15 cellular contexts compared by ENCODE assay signal in the genomic region with DNA sequence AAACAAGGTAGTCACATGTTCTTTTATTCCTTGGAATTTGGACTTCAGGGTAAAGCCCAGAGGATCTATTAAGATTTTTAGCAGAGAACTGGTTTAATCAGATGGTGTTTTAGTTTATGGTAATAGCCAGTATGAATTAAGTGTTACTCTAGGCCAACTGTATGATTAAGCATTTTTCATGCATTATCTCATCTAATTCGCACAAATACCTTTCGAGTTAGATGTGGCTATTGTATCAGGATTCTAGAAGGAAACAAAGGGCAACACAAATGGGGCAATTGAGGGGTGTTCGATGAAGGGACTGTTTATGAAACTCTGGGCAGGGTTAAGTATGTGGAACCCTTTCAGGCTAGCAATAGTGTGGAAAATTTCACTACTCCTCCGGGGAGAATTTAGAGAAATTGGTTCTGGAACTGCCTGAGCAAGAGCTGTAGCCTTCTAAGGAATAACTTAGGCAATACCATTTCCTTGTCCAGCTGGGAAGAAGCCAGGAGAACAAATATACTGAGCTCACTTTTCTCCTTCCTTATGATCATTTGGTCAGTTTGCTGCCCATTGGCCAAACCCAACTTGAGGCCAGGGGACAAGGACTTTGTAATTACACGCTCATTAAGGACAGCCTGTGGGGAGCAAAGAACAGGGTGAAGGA.
DNase-seq lines count a peak whose midpoint lies in the region; ATAC-seq and TF ChIP-seq lines count a peak whose summit lies in the region.
"Had no signal": no experiment of that assay in that cellular context is flagged by ENCODE, and none has a peak within 500 bp of the region (broad histone marks: within the 10 kb centered on the region; RNA-seq: fewer than 3 reads in every experiment).

No MANE protein-coding gene starts in this region.

- POLR2A ChIA-PET in SK-N-SH (lab: Yijun Ruan, JAX), result no interaction called here

- BruUV-seq in Calu3 (replicated peaks; lab: Mats Ljungman, UMichigan), result no TSS peak

- H3K9me3 ChIP-seq in adipocyte (ENCODE audit: control insufficient read depth, low read length), result no peaks in the 10 kb centered on the region
- H3K9me3 ChIP-seq in SK-N-SH, result no peaks in the 10 kb centered on the region
- H3K9me3 ChIP-seq: ovary had no signal

- H3K4me1 ChIP-seq in adipocyte (ENCODE audit: control insufficient read depth, insufficient read depth, low read length), result peaks cover 35% of the 10 kb centered on the region
- no peaks in the 10 kb centered on the region for H3K4me1 ChIP-seq in SK-N-SH (ENCODE audit: control insufficient read depth in 1 of 2, insufficient read depth in 2 of 2, low read depth in 1 of 2, low read length in 1 of 2)
- H3K4me1 ChIP-seq: BLaER1 had no signal

- no peaks in the 10 kb centered on the region for H3K79me2 ChIP-seq in SK-N-SH (ENCODE audit: insufficient read depth)

- CTCF ChIA-PET in Calu3 (lab: Charles Lee) (interaction anchor here (1.1 kb wide), 1 partner anchor 13 kb away, joined by 3 read pairs; no protein-coding TSS in a partner anchor), SK-N-SH (lab: Yijun Ruan, JAX) (interaction anchor here (1.6 kb wide), 1 partner anchor 89 kb away, joined by 4 read pairs; no protein-coding TSS in a partner anchor)

- H3K27me3 Mint-ChIP-seq in Calu3 (ENCODE audit: unreplicated experiment), result no peaks in the 10 kb centered on the region

- no peaks in the 10 kb centered on the region for H3K36me3 Mint-ChIP-seq in Calu3 (ENCODE audit: insufficient read depth, unreplicated experiment)
- H3K36me3 Mint-ChIP-seq: mesothelial cell of epicardium had no signal

- H3K9me3 Mint-ChIP-seq in Calu3 (ENCODE audit: low read depth, unreplicated experiment), result no peaks in the 10 kb centered on the region
- H3K9me3 Mint-ChIP-seq: mesothelial cell of epicardium had no signal

- no peak for ATAC-seq in GM19035 (IDR thresholded peaks at IDR 0.05; ENCODE audit: unreplicated experiment)

- H3K4me3 Mint-ChIP-seq in Calu3 (ENCODE audit: low read depth, unreplicated experiment), result no peak overlapping the region
- H3K4me3 Mint-ChIP-seq: mesothelial cell of epicardium had no signal

- H3K9me2 ChIP-seq in SK-N-SH, result no peaks in the 10 kb centered on the region; the same call in 1 of the 2 replicates

- no peak overlapping the region for H3K27ac ChIP-seq in SK-N-SH (ENCODE audit: low read depth in 2 of 2, low read length in 1 of 2)
- H3K27ac ChIP-seq: BLaER1, ovary had no signal

- H3K9ac ChIP-seq in adipocyte (ENCODE audit: low read length), result peak overlapping the region; percentile 54
- H3K9ac ChIP-seq in SK-N-SH, result no peak overlapping the region
- H3K9ac ChIP-seq: BLaER1 had no signal

- H3K27me3 ChIP-seq in adipocyte (replicated peaks; ENCODE audit: control insufficient read depth, insufficient read depth, low read length) (no peaks in the 10 kb centered on the region), SK-N-SH (ENCODE audit: insufficient read depth) (no peaks in the 10 kb centered on the region)
- H3K27me3 ChIP-seq: BLaER1, ovary had no signal

- 89% methylated on average over 5 of the region's 5 CpGs for WGBS in SK-N-SH (ENCODE audit: low lambda C conversion rate)

- no peak overlapping the region for H3K4me2 ChIP-seq in SK-N-SH
- H3K4me2 ChIP-seq: BLaER1 had no signal

- no peak overlapping the region for H2AFZ ChIP-seq in SK-N-SH (ENCODE audit: low read depth)

- no peak for TF ChIP-seq EP300 in SK-N-SH (IDR thresholded peaks at IDR 0.05; ENCODE audit: borderline replicate concordance in 1 of 2, low read depth in 1 of 2, low read length in 1 of 2)

- no peaks in the 10 kb centered on the region for H4K20me1 ChIP-seq in SK-N-SH (ENCODE audit: insufficient read depth)
- H4K20me1 ChIP-seq: BLaER1 had no signal

- no peak for TF ChIP-seq CTCF in Calu3 (IDR thresholded peaks at IDR 0.05; ENCODE audit: unreplicated experiment)
- no peak for TF ChIP-seq CTCF in fibroblast of villous mesenchyme (IDR thresholded peaks at IDR 0.05; ENCODE audit: insufficient read depth, low read depth, low read length)
- TF ChIP-seq CTCF in SK-N-SH (IDR thresholded peaks at IDR 0.05), result no peak

- DNase-seq in Calu3 (no peak), adipocyte (ENCODE audit: low read depth) (peak; percentile 78), fibroblast of villous mesenchyme (ENCODE audit: low read depth) (peak; percentile 20), renal cortical epithelial cell (ENCODE audit: low read depth) (peak; percentile 15), NCI-H1694 treated with DMSO at 0.1 percent for 48 hours (lab: John Stamatoyannopoulos, UW) (no peak), SK-N-SH (no peak), LoVo (ENCODE audit: low spot score) (no peak)
- DNase-seq: activated effector memory CD4-positive, alpha-beta T cell treated with anti-CD3 and anti-CD28 coated beads, Interleukin-2, amount 50 U/mL, for 16 hours; caudate nucleus; NCI-H82; ovary; trophoblast cell had no signal

- H3K4me1 Mint-ChIP-seq in Calu3 (ENCODE audit: low read depth, unreplicated experiment), result peaks cover 10% of the 10 kb centered on the region
- H3K4me1 Mint-ChIP-seq: mesothelial cell of epicardium had no signal

- no peak for TF ChIP-seq RAD21 in SK-N-SH (IDR thresholded peaks at IDR 0.05; ENCODE audit: low read length)

- no peaks in the 10 kb centered on the region for H3F3A ChIP-seq in SK-N-SH (replicated peaks; ENCODE audit: insufficient read depth)

- H3K4me3 ChIP-seq in adipocyte (ENCODE audit: low read length) (peak overlapping the region; percentile 72), fibroblast of villous mesenchyme (ENCODE audit: low read depth, low read length) (no peak overlapping the region), SK-N-SH (ENCODE audit: low read depth in 2 of 2, low read length in 1 of 2) (no peak overlapping the region)
- H3K4me3 ChIP-seq: BLaER1, ovary had no signal

- intact Hi-C loops in Calu3 (cut with micrococcal nuclease; ENCODE audit: unreplicated experiment), result no loop called here

- H3K27ac Mint-ChIP-seq in Calu3 (ENCODE audit: unreplicated experiment), result peak overlapping the region; percentile 21
- H3K27ac Mint-ChIP-seq: mesothelial cell of epicardium had no signal

- H3K36me3 ChIP-seq in adipocyte (ENCODE audit: control insufficient read depth, insufficient read depth, low read length, severe bottlenecking) (no peaks in the 10 kb centered on the region), SK-N-SH (replicated peaks in 1 of 2; ENCODE audit: control insufficient read depth in 1 of 2, insufficient read depth in 2 of 2, low read length in 1 of 2) (peaks cover 0 to 9% of the 10 kb centered on the region in 2 experiments)
- H3K36me3 ChIP-seq: ovary had no signal

TF ChIP-seq in SK-N-SH, 30 proteins besides CTCF, POLR2A, EP300 and RAD21:
- TF ChIP-seq PBX3 (IDR thresholded peaks at IDR 0.05), result no peak

Comparison
In these comparisons a context has a peak if more than half of its experiments do, and no peak if none do; other contexts are left out.
1. DNase-seq: peak in adipocyte (single experiment), fibroblast of villous mesenchyme (single experiment) and renal cortical epithelial cell (single experiment); none in Calu3 (single experiment), NCI-H1694 treated with DMSO at 0.1 percent for 48 hours (single experiment), SK-N-SH (single experiment) and LoVo (single experiment).